Comparison of ENCODE assay signal across 10 cellular contexts in genomic region chr6:113644861-113645575, GRCh38.
DNase-seq lines count a peak whose midpoint lies in the region; ATAC-seq and TF ChIP-seq lines count a peak whose summit lies in the region.
"Had no signal": no experiment of that assay in that cellular context is flagged by ENCODE, and none has a peak within 500 bp of the region (broad histone marks: within the 10 kb centered on the region; RNA-seq: fewer than 3 reads in every experiment).

No MANE protein-coding gene starts in this region.

- H3K4me3 Mint-ChIP-seq in HFFc6 (peak overlapping the region; percentile 69), memory B cell (peak overlapping the region; percentile 43)
- H3K4me3 Mint-ChIP-seq in T-helper 2 cell treated with Interferon-gamma antibody and Interleukin-4, amounts not matched to agents 5 μg/mL and 100 μg/mL, for 36 hours, result no peak overlapping the region
- H3K4me3 Mint-ChIP-seq: CD8-positive, alpha-beta T cell; WTC11 had no signal

- H3K9me3 Mint-ChIP-seq in HFFc6 (no peaks in the 10 kb centered on the region), memory B cell (no peaks in the 10 kb centered on the region)
- H3K9me3 Mint-ChIP-seq in T-helper 2 cell treated with Interferon-gamma antibody and Interleukin-4, amounts not matched to agents 5 μg/mL and 100 μg/mL, for 36 hours, result no peaks in the 10 kb centered on the region
- H3K9me3 Mint-ChIP-seq: CD8-positive, alpha-beta T cell had no signal

- H3K36me3 Mint-ChIP-seq in HFFc6 (ENCODE audit: low read depth), result no peaks in the 10 kb centered on the region
- no peaks in the 10 kb centered on the region for H3K36me3 Mint-ChIP-seq in memory B cell
- H3K36me3 Mint-ChIP-seq in T-helper 2 cell treated with Interferon-gamma antibody and Interleukin-4, amounts not matched to agents 5 μg/mL and 100 μg/mL, for 36 hours (ENCODE audit: low read depth), result no peaks in the 10 kb centered on the region
- H3K36me3 Mint-ChIP-seq: CD8-positive, alpha-beta T cell; WTC11 had no signal

- DNase-seq in AG08396 (ENCODE audit: low spot score) (peak; percentile 48), HFFc6 (peak; percentile 97), amniotic epithelial cell (ENCODE audit: low read depth) (peak; percentile 99), memory B cell (ENCODE audit: low spot score in 2 of 2) (no peak), NCI-H510A treated with DMSO at 0.1 percent for 48 hours (lab: John Stamatoyannopoulos, UW) (no peak), superior temporal gyrus (ENCODE audit: extremely low spot score) (no peak), NCI-H2029 (lab: John Stamatoyannopoulos, UW) (no peak)
- no peak for DNase-seq in T-helper 2 cell treated with Interferon-gamma antibody and Interleukin-4, amounts not matched to agents 5 μg/mL and 100 μg/mL, for 36 hours (ENCODE audit: low spot score)
- DNase-seq: CD8-positive, alpha-beta T cell had no signal

- H3K27ac Mint-ChIP-seq in HFFc6 (peak overlapping the region; percentile 89), memory B cell (peak overlapping the region; percentile 87)
- H3K27ac Mint-ChIP-seq in T-helper 2 cell treated with Interferon-gamma antibody and Interleukin-4, amounts not matched to agents 5 μg/mL and 100 μg/mL, for 36 hours, result no peak overlapping the region
- H3K27ac Mint-ChIP-seq: CD8-positive, alpha-beta T cell; WTC11 had no signal

- no peak for ATAC-seq in memory B cell (ENCODE audit: low read depth)
- ATAC-seq: CD8-positive, alpha-beta T cell; WTC11 had no signal

- H3K27me3 Mint-ChIP-seq in HFFc6 (ENCODE audit: insufficient read depth) (peaks cover 5% of the 10 kb centered on the region), memory B cell (no peaks in the 10 kb centered on the region)
- H3K27me3 Mint-ChIP-seq in T-helper 2 cell treated with Interferon-gamma antibody and Interleukin-4, amounts not matched to agents 5 μg/mL and 100 μg/mL, for 36 hours (ENCODE audit: low read depth), result no peaks in the 10 kb centered on the region

- H3K4me1 Mint-ChIP-seq in HFFc6 (ENCODE audit: low read depth), result peaks cover 41% of the 10 kb centered on the region
- peaks cover 52% of the 10 kb centered on the region for H3K4me1 Mint-ChIP-seq in memory B cell
- no peaks in the 10 kb centered on the region for H3K4me1 Mint-ChIP-seq in T-helper 2 cell treated with Interferon-gamma antibody and Interleukin-4, amounts not matched to agents 5 μg/mL and 100 μg/mL, for 36 hours (ENCODE audit: low read depth)

- no peak for TF ChIP-seq CTCF in HFFc6 (IDR thresholded peaks at IDR 0.05)

Comparison
In these comparisons a context has a peak if more than half of its experiments do, and no peak if none do; other contexts are left out.
1. DNase-seq: peak in AG08396 (single experiment), HFFc6 (single experiment) and amniotic epithelial cell (single experiment); none in memory B cell (0 of 2), NCI-H510A treated with DMSO at 0.1 percent for 48 hours (single experiment), T-helper 2 cell treated with Interferon-gamma antibody and Interleukin-4, amounts not matched to agents 5 μg/mL and 100 μg/mL, for 36 hours (single experiment), superior temporal gyrus (single experiment) and NCI-H2029 (single experiment).